2 cellular contexts compared by ENCODE assay signal in the genomic region with DNA sequence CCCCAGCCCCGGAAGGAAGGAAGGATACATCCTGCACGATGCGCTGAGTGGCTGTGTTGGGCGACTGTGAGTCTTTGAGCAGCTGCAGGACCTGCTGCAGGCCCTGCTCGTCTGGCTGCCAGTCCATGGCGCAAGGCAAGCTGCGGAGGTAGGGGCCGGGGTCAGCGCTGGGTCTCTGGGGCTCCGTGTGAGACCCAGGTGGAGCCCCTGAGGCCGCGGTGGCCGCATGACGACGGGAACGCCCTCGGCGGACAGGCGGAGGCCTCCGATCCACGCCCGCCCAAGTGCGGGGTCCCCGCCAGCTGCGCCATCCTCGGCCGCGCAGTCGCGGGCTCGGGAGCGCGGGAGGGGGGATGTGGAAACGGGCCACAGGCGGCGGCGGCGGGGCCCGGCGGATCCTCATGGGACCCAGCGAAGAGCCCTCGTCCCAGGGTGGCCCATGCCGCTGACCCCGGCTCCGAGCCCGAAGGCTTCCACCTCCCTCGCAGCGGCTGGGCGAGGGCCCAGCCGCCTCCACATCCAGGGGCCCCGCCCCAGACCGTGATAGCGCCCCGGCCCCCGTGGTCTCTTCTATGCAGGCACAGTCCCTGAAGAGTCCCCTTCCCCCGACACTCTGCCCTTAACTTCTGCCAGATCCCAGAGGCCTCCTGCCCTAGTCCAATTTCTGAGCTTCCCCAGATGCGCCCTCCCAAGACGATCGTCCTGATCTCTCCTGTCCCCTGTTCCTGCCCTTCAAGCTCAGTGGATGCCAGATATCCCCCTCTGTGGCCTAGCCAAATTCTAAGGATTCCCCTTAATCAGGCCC.
TF ChIP-seq lines count a peak whose summit lies in the region.

No MANE protein-coding gene starts in this region.

TF ChIP-seq in A549, 52 proteins besides CTCF, POLR2A, EP300 and RAD21:
- TF ChIP-seq HOXA7 (CRISPR knock-in tag; IDR thresholded peaks at IDR 0.05) = no peak
- TF ChIP-seq, protein P1, sequence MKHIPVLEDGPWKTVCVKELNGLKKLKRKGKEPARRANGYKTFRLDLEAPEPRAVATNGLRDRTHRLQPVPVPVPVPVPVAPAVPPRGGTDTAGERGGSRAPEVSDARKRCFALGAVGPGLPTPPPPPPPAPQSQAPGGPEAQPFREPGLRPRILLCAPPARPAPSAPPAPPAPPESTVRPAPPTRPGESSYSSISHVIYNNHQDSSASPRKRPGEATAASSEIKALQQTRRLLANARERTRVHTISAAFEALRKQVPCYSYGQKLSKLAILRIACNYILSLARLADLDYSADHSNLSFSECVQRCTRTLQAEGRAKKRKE (CRISPR knock-in tag; IDR thresholded peaks at IDR 0.05; ENCODE audit: low read depth) = no peak
- TF ChIP-seq FOSB (CRISPR knock-in tag; IDR thresholded peaks at IDR 0.05) = no peak
- no peak for TF ChIP-seq POLR2AphosphoS2 (conservative IDR thresholded peaks at IDR 0.05; ENCODE audit: low read length)
TF ChIP-seq in A549: peak in this region for 0.

TF ChIP-seq in IMR-90, 13 proteins besides CTCF, POLR2A, EP300 and RAD21:
- no peak for TF ChIP-seq MAFK (IDR thresholded peaks at IDR 0.05; ENCODE audit: low read depth, low read length)
- TF ChIP-seq, protein P2, sequence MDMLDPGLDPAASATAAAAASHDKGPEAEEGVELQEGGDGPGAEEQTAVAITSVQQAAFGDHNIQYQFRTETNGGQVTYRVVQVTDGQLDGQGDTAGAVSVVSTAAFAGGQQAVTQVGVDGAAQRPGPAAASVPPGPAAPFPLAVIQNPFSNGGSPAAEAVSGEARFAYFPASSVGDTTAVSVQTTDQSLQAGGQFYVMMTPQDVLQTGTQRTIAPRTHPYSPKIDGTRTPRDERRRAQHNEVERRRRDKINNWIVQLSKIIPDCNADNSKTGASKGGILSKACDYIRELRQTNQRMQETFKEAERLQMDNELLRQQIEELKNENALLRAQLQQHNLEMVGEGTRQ (IDR thresholded peaks at IDR 0.05; ENCODE audit: low read depth, low read length) = no peak
